Comparison of ENCODE assay signal across 8 cellular contexts in genomic region chr7:35799846-35800717, GRCh38. TPM values are rescaled to one million over a fixed set of nuclear protein-coding genes. Genes with fewer than 3 reads are reported as not detected.
DNase-seq lines count a peak whose midpoint lies in the region; ATAC-seq and TF ChIP-seq lines count a peak whose summit lies in the region.

No MANE protein-coding gene starts in this region.

- peak; percentile 49 for TF ChIP-seq POLR2A in GM19099 (IDR thresholded peaks at IDR 0.05; ENCODE audit: extremely low read depth, insufficient read length, low read depth)

- peaks cover 34% of the 10 kb centered on the region for H3K4me1 Mint-ChIP-seq in chondrocyte (ENCODE audit: low read depth)

- H3K4me3 Mint-ChIP-seq in chondrocyte (ENCODE audit: unreplicated experiment) = peak overlapping the region; percentile 98

- H3K27ac ChIP-seq in layer of hippocampus (ENCODE audit: low read depth, low read length) = peak overlapping the region; percentile 96

- DNase-seq in Ammon's horn (ENCODE audit: low spot score) = peak; percentile 87
- DNase-seq in NCI-H345 (lab: John Stamatoyannopoulos, UW) = peak; percentile 90
- peak in 3 of 4 experiments; percentile 68 to 73 (median 71) for DNase-seq in activated CD4-positive, CD25-positive, alpha-beta regulatory T cell (lab: John Stamatoyannopoulos, UW)
- DNase-seq in chondrocyte (ENCODE audit: low spot score) = peak; percentile 94
- peak; percentile 67 to 70 for DNase-seq in stimulated activated CD4-positive, alpha-beta T cell treated with anti-CD3 and anti-CD28 coated beads, Interleukin-1b, Interleukin-23, amount 100 ng/mL, for 4 hours (ENCODE audit: low read depth in 2 of 2)

- peak; percentile 15 for TF ChIP-seq CTCF in chondrocyte (IDR thresholded peaks at IDR 0.05)

- H3K36me3 Mint-ChIP-seq in chondrocyte (ENCODE audit: low read depth) = no peaks in the 10 kb centered on the region

- H3K27me3 ChIP-seq in layer of hippocampus (ENCODE audit: control insufficient read depth, insufficient read depth, low read length) = no peaks in the 10 kb centered on the region

- peak overlapping the region; percentile 97 for H3K27ac Mint-ChIP-seq in chondrocyte (ENCODE audit: unreplicated experiment)

- H3K27me3 Mint-ChIP-seq in chondrocyte (ENCODE audit: low read depth) = no peaks in the 10 kb centered on the region

- peak; percentile 53 for ATAC-seq in HG03342 (IDR thresholded peaks at IDR 0.05; ENCODE audit: unreplicated experiment)

- H3K9me3 Mint-ChIP-seq in chondrocyte (ENCODE audit: low read depth) = no peaks in the 10 kb centered on the region

RNA-seq across cellular contexts. Expression of gene SEPTIN7, which starts 0.8 kb away (rescaled TPM):
- 380 to 386 TPM (median 383 TPM) in 3 replicates for total RNA-seq in chondrocyte

Comparison
In these comparisons a context has a peak if more than half of its experiments do, and no peak if none do; other contexts are left out.
1. Peak in every context shown above with its lines: DNase-seq, ATAC-seq and H3K27ac ChIP-seq.